ENCODE assay signal across 8 cellular contexts in the genomic region with DNA sequence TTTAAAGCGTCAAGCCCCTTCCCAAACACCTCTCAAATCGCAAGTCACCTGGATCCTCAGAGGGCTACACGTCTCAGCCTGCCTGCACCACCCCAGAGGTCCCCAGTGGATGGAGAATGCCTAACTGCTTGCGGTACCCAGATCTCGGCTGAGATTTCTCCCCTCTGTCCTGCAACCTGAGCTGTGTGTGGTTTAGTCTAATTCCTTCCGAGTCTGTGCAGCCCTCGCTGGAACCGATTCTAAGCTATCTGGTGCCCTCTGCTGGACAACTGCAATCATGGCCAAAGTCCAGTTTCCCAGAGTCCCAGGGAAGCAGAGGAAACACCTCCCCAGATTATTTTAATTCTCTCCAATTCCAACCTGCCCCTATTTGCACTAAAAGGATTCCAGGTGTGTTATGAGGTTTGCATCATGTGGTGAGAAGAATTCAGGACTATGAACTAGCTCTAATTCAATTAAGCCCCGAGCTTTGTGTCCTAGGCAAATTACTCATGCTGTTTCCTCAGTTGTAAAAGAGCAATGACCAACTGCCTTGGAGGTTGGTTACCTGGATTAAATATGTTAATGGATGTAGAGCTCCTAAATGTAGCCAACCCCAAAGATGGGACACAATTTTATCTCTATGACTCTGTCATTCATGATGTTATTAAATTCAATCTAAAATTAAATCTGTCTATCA.
DNase-seq lines count a peak whose midpoint lies in the region; ATAC-seq, FAIRE-seq and TF ChIP-seq lines count a peak whose summit lies in the region.

No MANE protein-coding gene starts in this region.

- BruUV-seq in endothelial cell of umbilical vein (replicated peaks; lab: Mats Ljungman, UMichigan) = no TSS peak

- intact Hi-C loops in endothelial cell of umbilical vein (cut with micrococcal nuclease) = loop anchor here (1.0 to 10.0 kb wide), 9 partner anchors 64 to 1576 kb away; no protein-coding TSS in a partner anchor

- DNase-seq in AG04449 (ENCODE audit: low read depth, low spot score) (no peak), NCI-H748 treated with DMSO at 0.1 percent for 48 hours (lab: John Stamatoyannopoulos, UW) (peak; percentile 23), endothelial cell of umbilical vein (ENCODE audit: low read depth, low spot score) (peak; percentile 66), mucosa of gallbladder (ENCODE audit: low spot score) (peak; percentile 77)
- peak; percentile 14 to 24 for DNase-seq in activated CD8-positive, alpha-beta memory T cell treated with anti-CD3 and anti-CD28 coated beads for 1 hour (ENCODE audit: extremely low read depth in 1 of 2, low read depth in 1 of 2)
- peak; percentile 7 to 14 for DNase-seq in stimulated activated CD8-positive, alpha-beta memory T cell treated with anti-CD3 and anti-CD28 coated beads, Interleukin-7, amount 100 ng/mL, for 4 hours (ENCODE audit: low read depth in 2 of 2)

- ATAC-seq in GM18505 (IDR thresholded peaks at IDR 0.05; ENCODE audit: unreplicated experiment) (peak; percentile 84), HG03342 (IDR thresholded peaks at IDR 0.05; ENCODE audit: unreplicated experiment) (peak; percentile 86)

- H3K9me3 ChIP-seq in endothelial cell of umbilical vein (replicated peaks; ENCODE audit: control insufficient read depth, insufficient read depth, low read length) = no peaks in the 10 kb centered on the region

- H3K9ac ChIP-seq in endothelial cell of umbilical vein (replicated peaks; ENCODE audit: extremely low read depth, insufficient read depth, low read length) = no peak overlapping the region

- no peak for TF ChIP-seq POLR2A in GM18505 (IDR thresholded peaks at IDR 0.05; ENCODE audit: borderline replicate concordance, extremely low read depth, insufficient read depth, insufficient read length)
- no peak for TF ChIP-seq POLR2A in endothelial cell of umbilical vein (IDR thresholded peaks at IDR 0.05; ENCODE audit: low read depth, low read length)

- H2AFZ ChIP-seq in endothelial cell of umbilical vein (ENCODE audit: low read depth, low read length) = peak overlapping the region; percentile 61

- CTCF ChIA-PET in AG04449 (lab: Yijun Ruan, JAX) (interaction anchor here (0.6 to 5.7 kb wide), 86 partner anchors 7 to 1496 kb away, joined by 3 to 60 read pairs (median 4); a partner anchor contains a TSS), endothelial cell of umbilical vein (lab: Charles Lee) (interaction anchor here (0.6 to 5.4 kb wide), 72 partner anchors 10 to 1579 kb away, joined by 3 to 84 read pairs (median 4); a partner anchor contains a TSS)

- no peaks in the 10 kb centered on the region for H3K79me2 ChIP-seq in endothelial cell of umbilical vein (ENCODE audit: control insufficient read depth, insufficient read depth, low read length)

- H4K20me1 ChIP-seq in endothelial cell of umbilical vein (replicated peaks; ENCODE audit: control insufficient read depth, extremely low read depth, insufficient read depth, low read length) = no peaks in the 10 kb centered on the region

- H3K4me2 ChIP-seq in endothelial cell of umbilical vein (ENCODE audit: insufficient read depth, low read length) = no peak overlapping the region

- POLR2A ChIA-PET in AG04449 (lab: Yijun Ruan, JAX) (no interaction called here), endothelial cell of umbilical vein (lab: Charles Lee) (no interaction called here)

- no peak overlapping the region for H3K27ac ChIP-seq in endothelial cell of umbilical vein (ENCODE audit: insufficient read depth, low read depth, low read length)

- no peaks in the 10 kb centered on the region for H3K36me3 ChIP-seq in endothelial cell of umbilical vein (ENCODE audit: control insufficient read depth in 2 of 2, extremely low read depth in 1 of 2, insufficient read depth in 2 of 2, low read length in 2 of 2)

- TF ChIP-seq CTCF in AG04449 (IDR thresholded peaks at IDR 0.05; ENCODE audit: insufficient read depth, low read length, missing control alignments) (peak; percentile 80), endothelial cell of umbilical vein (IDR thresholded peaks at IDR 0.05; ENCODE audit: extremely low read depth in 1 of 2, insufficient read depth in 1 of 2, low read depth in 1 of 2, low read length in 2 of 2) (peak; percentile 77 to 87)

- dilution Hi-C loops in endothelial cell of umbilical vein (cut with MboI; ENCODE audit: extremely low pct_ligation_motif_present, low sequenced_read_pairs) = no loop called here

- peaks cover 33% of the 10 kb centered on the region for H3K4me1 ChIP-seq in endothelial cell of umbilical vein (ENCODE audit: control insufficient read depth, extremely low read depth, insufficient read depth, low read length)

- no peak overlapping the region for H3K4me3 ChIP-seq in AG04449 (ENCODE audit: low read depth, low read length)
- H3K4me3 ChIP-seq in endothelial cell of umbilical vein (replicated peaks in 1 of 3; ENCODE audit: insufficient read depth in 1 of 3, low read depth in 1 of 3, low read length in 3 of 3) = no peak overlapping the region

- no peaks in the 10 kb centered on the region for H3K27me3 ChIP-seq in endothelial cell of umbilical vein (ENCODE audit: control insufficient read depth in 2 of 2, insufficient read depth in 2 of 2, low read length in 2 of 2)

- no peaks in the 10 kb centered on the region for H3K9me1 ChIP-seq in endothelial cell of umbilical vein (replicated peaks; ENCODE audit: control insufficient read depth, extremely low read depth, insufficient read depth, low read length)

- FAIRE-seq in endothelial cell of umbilical vein (lab: Jason Lieb, UNC) = peak; percentile 100

TF ChIP-seq in endothelial cell of umbilical vein, 7 proteins besides CTCF, POLR2A, EP300 and RAD21:
- peak; percentile 53 for TF ChIP-seq GATA2 (IDR thresholded peaks at IDR 0.05; ENCODE audit: insufficient read depth, insufficient read length, low read depth, low read length)
- no peak for TF ChIP-seq JUN (IDR thresholded peaks at IDR 0.05; ENCODE audit: borderline replicate concordance, insufficient read depth, insufficient read length, low read depth)
- peak; percentile 44 for TF ChIP-seq POLR2AphosphoS5 (IDR thresholded peaks at IDR 0.05; ENCODE audit: insufficient read depth, low read depth, low read length)
- TF ChIP-seq, protein P1, sequence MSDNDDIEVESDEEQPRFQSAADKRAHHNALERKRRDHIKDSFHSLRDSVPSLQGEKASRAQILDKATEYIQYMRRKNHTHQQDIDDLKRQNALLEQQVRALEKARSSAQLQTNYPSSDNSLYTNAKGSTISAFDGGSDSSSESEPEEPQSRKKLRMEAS (IDR thresholded peaks at IDR 0.05; ENCODE audit: insufficient read depth, insufficient read length) = no peak
- TF ChIP-seq EZH2 (IDR thresholded peaks at IDR 0.05; ENCODE audit: borderline replicate concordance, low read depth, low read length, severe bottlenecking) = no peak
TF ChIP-seq in endothelial cell of umbilical vein: peak in this region for 2.
